Comparison of ENCODE assay signal across 12 cellular contexts in genomic region chr5:172410160-172410559, GRCh38. TPM values are rescaled to one million over a fixed set of nuclear protein-coding genes. Genes with fewer than 3 reads are reported as not detected.
A peak's percentile ranks its signal among the peaks of the same experiment; 100 is the strongest.
DNase-seq lines count a peak whose midpoint lies in the region; ATAC-seq, FAIRE-seq and TF ChIP-seq lines count a peak whose summit lies in the region.
"Had no signal": no experiment of that assay in that cellular context is flagged by ENCODE, and none has a peak within 500 bp of the region (broad histone marks: within the 10 kb centered on the region; RNA-seq: fewer than 3 reads in every experiment).

No MANE protein-coding gene starts in this region.

- CTCF ChIA-PET in activated CD8-positive, alpha-beta memory T cell treated with anti-CD3 and anti-CD28 coated beads, Interleukin-2, amount 10 ng/mL, durations not matched to agents 7 days and 5 days (lab: Charles Lee): no interaction called here

- H3K27ac ChIP-seq in suprapubic skin: peak overlapping the region; percentile 55

- FAIRE-seq in urothelium cell line (lab: Jason Lieb, UNC): no peak
- FAIRE-seq: kidney had no signal

- peaks cover 25% of the 10 kb centered on the region for H3K4me1 Mint-ChIP-seq in activated CD8-positive, alpha-beta memory T cell treated with anti-CD3 and anti-CD28 coated beads, Interleukin-2, amount 10 ng/mL, durations not matched to agents 7 days and 5 days
- H3K4me1 Mint-ChIP-seq: stimulated activated memory B cell treated with anti-CD40 and anti-IgM and Interleukin-4, amounts not matched to agents 10 μg/mL and 1 μg/mL and 100 μg/mL, for 72 hours had no signal

- no peak for TF ChIP-seq CTCF in suprapubic skin (IDR thresholded peaks at IDR 0.05)

- peaks cover 18% of the 10 kb centered on the region for H3K27me3 Mint-ChIP-seq in activated CD8-positive, alpha-beta memory T cell treated with anti-CD3 and anti-CD28 coated beads, Interleukin-2, amount 10 ng/mL, durations not matched to agents 7 days and 5 days

- no peak for TF ChIP-seq EP300 in suprapubic skin (IDR thresholded peaks at IDR 0.05)

- no peaks in the 10 kb centered on the region for H3K36me3 Mint-ChIP-seq in activated CD8-positive, alpha-beta memory T cell treated with anti-CD3 and anti-CD28 coated beads, Interleukin-2, amount 10 ng/mL, durations not matched to agents 7 days and 5 days
- H3K36me3 Mint-ChIP-seq: stimulated activated memory B cell treated with anti-CD40 and anti-IgM and Interleukin-4, amounts not matched to agents 10 μg/mL and 1 μg/mL and 100 μg/mL, for 72 hours had no signal

- no peak for TF ChIP-seq POLR2A in suprapubic skin (IDR thresholded peaks at IDR 0.05)

- no peaks in the 10 kb centered on the region for H3K27me3 ChIP-seq in suprapubic skin

- H3K9me3 ChIP-seq in suprapubic skin: no peaks in the 10 kb centered on the region

- no peak overlapping the region for H3K27ac Mint-ChIP-seq in activated CD8-positive, alpha-beta memory T cell treated with anti-CD3 and anti-CD28 coated beads, Interleukin-2, amount 10 ng/mL, durations not matched to agents 7 days and 5 days
- H3K27ac Mint-ChIP-seq: stimulated activated memory B cell treated with anti-CD40 and anti-IgM and Interleukin-4, amounts not matched to agents 10 μg/mL and 1 μg/mL and 100 μg/mL, for 72 hours had no signal

- ATAC-seq in activated CD8-positive, alpha-beta memory T cell treated with anti-CD3 and anti-CD28 coated beads, Interleukin-2, amount 10 ng/mL, durations not matched to agents 7 days and 5 days: no peak
- ATAC-seq in HG02840 (IDR thresholded peaks at IDR 0.05; ENCODE audit: low FRiP score, unreplicated experiment) (no peak), GM21390 (IDR thresholded peaks at IDR 0.05; ENCODE audit: unreplicated experiment) (no peak)
- ATAC-seq: stimulated activated memory B cell treated with anti-CD40 and anti-IgM and Interleukin-4, amounts not matched to agents 10 μg/mL and 1 μg/mL and 100 μg/mL, for 72 hours had no signal

- H3K4me3 ChIP-seq in suprapubic skin: no peak overlapping the region

- 82% methylated on average over 4 of the region's 4 CpGs for WGBS in suprapubic skin

- peaks cover 5% of the 10 kb centered on the region for H3K36me3 ChIP-seq in suprapubic skin

- peaks cover 76% of the 10 kb centered on the region for H3K4me1 ChIP-seq in suprapubic skin

- no peaks in the 10 kb centered on the region for H3K9me3 Mint-ChIP-seq in activated CD8-positive, alpha-beta memory T cell treated with anti-CD3 and anti-CD28 coated beads, Interleukin-2, amount 10 ng/mL, durations not matched to agents 7 days and 5 days (ENCODE audit: low read depth)

- no peak overlapping the region for H3K4me3 Mint-ChIP-seq in activated CD8-positive, alpha-beta memory T cell treated with anti-CD3 and anti-CD28 coated beads, Interleukin-2, amount 10 ng/mL, durations not matched to agents 7 days and 5 days
- H3K4me3 Mint-ChIP-seq: stimulated activated memory B cell treated with anti-CD40 and anti-IgM and Interleukin-4, amounts not matched to agents 10 μg/mL and 1 μg/mL and 100 μg/mL, for 72 hours had no signal

- DNase-seq in activated CD8-positive, alpha-beta memory T cell treated with anti-CD3 and anti-CD28 coated beads, Interleukin-2, amount 50 U/mL, for 48 hours: peak; percentile 56
- no peak for DNase-seq in activated CD8-positive, alpha-beta memory T cell treated with anti-CD3 and anti-CD28 coated beads, Interleukin-2, amount 10 ng/mL, durations not matched to agents 7 days and 5 days
- DNase-seq in SIG-M5 (lab: John Stamatoyannopoulos, UW) (peak; percentile 90), fibroblast of peridontal ligament (ENCODE audit: extremely low read depth) (peak; percentile 71), suprapubic skin (ENCODE audit: low spot score in 2 of 2) (no peak), urothelium cell line (ENCODE audit: low spot score) (no peak)
- DNase-seq: effector CD4-positive, alpha-beta T cell; kidney; NCI-H2029 had no signal

RNA-seq across cellular contexts. Expression of gene SH3PXD2B, which starts 44.2 kb away (rescaled TPM):
- under 1 TPM; 0.06 to 0.12 TPM for total RNA-seq in activated CD8-positive, alpha-beta memory T cell treated with anti-CD3 and anti-CD28 coated beads, Interleukin-2, amount 10 ng/mL, durations not matched to agents 7 days and 5 days
- 10 to 100 TPM; 29.1 to 42.1 (median 31.3) TPM for total RNA-seq in suprapubic skin

Comparison
In these comparisons a context has a peak if more than half of its experiments do, and no peak if none do; other contexts are left out.
1. DNase-seq: peak in activated CD8-positive, alpha-beta memory T cell treated with anti-CD3 and anti-CD28 coated beads, Interleukin-2, amount 50 U/mL, for 48 hours (single experiment), SIG-M5 (single experiment) and fibroblast of peridontal ligament (single experiment); none in activated CD8-positive, alpha-beta memory T cell treated with anti-CD3 and anti-CD28 coated beads, Interleukin-2, amount 10 ng/mL, durations not matched to agents 7 days and 5 days (single experiment), suprapubic skin (0 of 2) and urothelium cell line (single experiment).
2. RNA of gene SH3PXD2B, which starts 44.2 kb away (total RNA-seq): 29.1 to 42.1 TPM in suprapubic skin; 0.06 to 0.12 TPM in activated CD8-positive, alpha-beta memory T cell treated with anti-CD3 and anti-CD28 coated beads, Interleukin-2, amount 10 ng/mL, durations not matched to agents 7 days and 5 days; every median in the first group is over 10 times any median in the second.